8 cellular contexts compared by ENCODE assay signal in the genomic region with DNA sequence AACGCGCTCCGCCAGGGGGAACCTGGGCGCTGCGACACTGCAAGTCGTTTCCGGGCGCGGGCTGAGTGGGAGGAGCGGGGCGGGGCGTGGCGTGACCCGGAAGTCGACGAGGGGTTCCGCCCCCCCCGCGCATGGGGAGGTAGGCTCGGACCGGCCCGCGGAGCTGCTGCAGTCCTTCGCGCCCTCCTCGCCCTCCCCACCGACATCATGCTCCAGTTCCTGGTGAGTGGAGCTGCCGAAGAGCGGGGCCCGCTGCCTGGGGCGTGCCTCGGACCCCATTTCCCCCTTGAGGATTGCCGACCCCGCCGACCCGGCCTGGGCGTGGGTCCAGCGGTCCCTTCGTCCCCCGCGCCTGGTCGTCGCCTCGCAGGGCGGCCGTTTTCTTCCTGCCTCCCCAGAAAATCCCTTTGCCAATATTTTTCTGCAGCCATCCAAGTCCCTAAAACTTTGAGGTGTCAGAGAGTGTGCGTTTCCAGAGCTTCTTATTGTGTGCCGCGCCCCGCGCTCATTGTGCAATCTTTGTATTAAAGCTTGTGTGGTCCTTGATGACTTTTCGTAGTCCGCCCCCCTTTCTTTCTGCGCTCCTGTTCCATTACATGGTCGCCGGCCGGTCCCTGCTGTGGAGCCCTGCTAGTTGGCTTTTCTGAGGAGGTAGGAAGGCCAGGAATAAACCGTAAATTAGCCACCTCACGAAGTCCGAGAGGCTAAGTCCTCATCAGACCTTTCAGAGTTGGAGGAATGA. TPM values are rescaled to one million over a fixed set of nuclear protein-coding genes. Genes with fewer than 3 reads are reported as not detected.
DNase-seq lines count a peak whose midpoint lies in the region; ATAC-seq and TF ChIP-seq lines count a peak whose summit lies in the region.

A gene (plus strand): TSS at position 142 of the 742 bp plus-strand sequence.

- DNase-seq in GF-D8 (lab: John Stamatoyannopoulos, UW) (peak; percentile 87), HAP-1 (ENCODE audit: low spot score in 2 of 2) (peak; percentile 83 to 98), MG63 (peak; percentile 89), SIG-M5 (lab: John Stamatoyannopoulos, UW) (peak; percentile 31), activated gamma-delta T cell (lab: John Stamatoyannopoulos, UW) (peak; percentile 92), fibroblast of the conjunctiva (ENCODE audit: low read depth) (peak; percentile 93)
- peak; percentile 95 to 96 for DNase-seq in stimulated activated naive CD8-positive, alpha-beta T cell treated with anti-CD3 and anti-CD28 coated beads, Interleukin-15, amount 100 ng/mL, for 72 hours

- H4K20me1 ChIP-seq in neural cell (ENCODE audit: insufficient read depth): no peaks in the 10 kb centered on the region

- peaks cover 43% of the 10 kb centered on the region for H3K4me1 Mint-ChIP-seq in stimulated activated naive CD8-positive, alpha-beta T cell treated with anti-CD3 and anti-CD28 coated beads, Interleukin-15, amount 100 ng/mL, for 72 hours

- peaks cover 47% of the 10 kb centered on the region for H3K79me2 ChIP-seq in neural cell (replicated peaks; ENCODE audit: insufficient read depth, low read length)

- H3K9me3 ChIP-seq in HAP-1: no peaks in the 10 kb centered on the region
- no peaks in the 10 kb centered on the region for H3K9me3 ChIP-seq in MG63
- H3K9me3 ChIP-seq in neural cell (ENCODE audit: low read length): no peaks in the 10 kb centered on the region

- no peak for TF ChIP-seq CTCF in neural cell (IDR thresholded peaks at IDR 0.05; ENCODE audit: poor library complexity, severe bottlenecking)

- no peaks in the 10 kb centered on the region for H3F3A ChIP-seq in neural cell (ENCODE audit: insufficient read depth, low read length, poor library complexity, severe bottlenecking)

- peak within 1 kb of the TSS; percentile 87 for H3K4me3 ChIP-seq in HAP-1
- peak within 1 kb of the TSS; percentile 91 for H3K4me3 ChIP-seq in MG63
- peak within 1 kb of the TSS; percentile 99 for H3K4me3 ChIP-seq in neural cell (ENCODE audit: low read length)

- in situ Hi-C loops in HAP-1 (cut with MboI; ENCODE audit: low sequenced_read_pairs): loop anchor here (25.0 kb wide), 1 partner anchor 300 kb away; no protein-coding TSS in a partner anchor

- TF ChIP-seq RAD21 in neural cell (conservative IDR thresholded peaks at IDR 0.05): peak; percentile 75

- peak within 1 kb of the TSS; percentile 99 for H2AFZ ChIP-seq in neural cell (ENCODE audit: low read depth, low read length)

- H3K27me3 Mint-ChIP-seq in stimulated activated naive CD8-positive, alpha-beta T cell treated with anti-CD3 and anti-CD28 coated beads, Interleukin-15, amount 100 ng/mL, for 72 hours: no peaks in the 10 kb centered on the region

- peak within 1 kb of the TSS; percentile 75 for H3K27ac ChIP-seq in neural cell (ENCODE audit: low read length)

- H3K27ac Mint-ChIP-seq in stimulated activated naive CD8-positive, alpha-beta T cell treated with anti-CD3 and anti-CD28 coated beads, Interleukin-15, amount 100 ng/mL, for 72 hours: peak within 1 kb of the TSS; percentile 98

- H3K9me2 ChIP-seq in neural cell (ENCODE audit: insufficient read depth, low read length): no peaks in the 10 kb centered on the region

- H3K36me3 ChIP-seq in HAP-1 (replicated peaks) (no peaks in the 10 kb centered on the region), MG63 (no peaks in the 10 kb centered on the region), neural cell (ENCODE audit: insufficient read depth, low read length) (no peaks in the 10 kb centered on the region)

- no peaks in the 10 kb centered on the region for H3K9me3 Mint-ChIP-seq in stimulated activated naive CD8-positive, alpha-beta T cell treated with anti-CD3 and anti-CD28 coated beads, Interleukin-15, amount 100 ng/mL, for 72 hours

- H3K9ac ChIP-seq in neural cell (ENCODE audit: low read length): peak within 1 kb of the TSS; percentile 88

- peak within 1 kb of the TSS; percentile 87 to 95 for H3K4me3 Mint-ChIP-seq in stimulated activated naive CD8-positive, alpha-beta T cell treated with anti-CD3 and anti-CD28 coated beads, Interleukin-15, amount 100 ng/mL, for 72 hours

- H3K27me3 ChIP-seq in HAP-1 (ENCODE audit: low read depth): no peaks in the 10 kb centered on the region
- H3K27me3 ChIP-seq in MG63: no peaks in the 10 kb centered on the region
- no peaks in the 10 kb centered on the region for H3K27me3 ChIP-seq in neural cell (ENCODE audit: insufficient read depth, low read depth, low read length)

- H3K4me2 ChIP-seq in neural cell (ENCODE audit: low read length): peak within 1 kb of the TSS; percentile 80

- TF ChIP-seq EP300 in neural cell (conservative IDR thresholded peaks at IDR 0.05; ENCODE audit: poor library complexity, severe bottlenecking): peak; percentile 42

- ATAC-seq in stimulated activated naive CD8-positive, alpha-beta T cell treated with anti-CD3 and anti-CD28 coated beads, Interleukin-15, amount 100 ng/mL, for 72 hours: peak; percentile 91

- peaks cover 11% of the 10 kb centered on the region; the same call in 1 of the 2 replicates for H3K4me1 ChIP-seq in HAP-1

TF ChIP-seq in neural cell, 6 proteins besides CTCF, POLR2A, EP300 and RAD21:
- TF ChIP-seq MXI1 (conservative IDR thresholded peaks at IDR 0.05; ENCODE audit: poor library complexity, severe bottlenecking) (peak; percentile 91), SMC3 (conservative IDR thresholded peaks at IDR 0.05; ENCODE audit: poor library complexity) (peak; percentile 29), EZH2 (IDR thresholded peaks at IDR 0.05; ENCODE audit: borderline replicate concordance, insufficient read depth, low read length, poor library complexity, severe bottlenecking) (no peak), TAF1 (IDR thresholded peaks at IDR 0.05; ENCODE audit: low read depth) (peak; percentile 75), POLR2AphosphoS5 (IDR thresholded peaks at IDR 0.05) (peak; percentile 91)
- TF ChIP-seq, protein P1, sequence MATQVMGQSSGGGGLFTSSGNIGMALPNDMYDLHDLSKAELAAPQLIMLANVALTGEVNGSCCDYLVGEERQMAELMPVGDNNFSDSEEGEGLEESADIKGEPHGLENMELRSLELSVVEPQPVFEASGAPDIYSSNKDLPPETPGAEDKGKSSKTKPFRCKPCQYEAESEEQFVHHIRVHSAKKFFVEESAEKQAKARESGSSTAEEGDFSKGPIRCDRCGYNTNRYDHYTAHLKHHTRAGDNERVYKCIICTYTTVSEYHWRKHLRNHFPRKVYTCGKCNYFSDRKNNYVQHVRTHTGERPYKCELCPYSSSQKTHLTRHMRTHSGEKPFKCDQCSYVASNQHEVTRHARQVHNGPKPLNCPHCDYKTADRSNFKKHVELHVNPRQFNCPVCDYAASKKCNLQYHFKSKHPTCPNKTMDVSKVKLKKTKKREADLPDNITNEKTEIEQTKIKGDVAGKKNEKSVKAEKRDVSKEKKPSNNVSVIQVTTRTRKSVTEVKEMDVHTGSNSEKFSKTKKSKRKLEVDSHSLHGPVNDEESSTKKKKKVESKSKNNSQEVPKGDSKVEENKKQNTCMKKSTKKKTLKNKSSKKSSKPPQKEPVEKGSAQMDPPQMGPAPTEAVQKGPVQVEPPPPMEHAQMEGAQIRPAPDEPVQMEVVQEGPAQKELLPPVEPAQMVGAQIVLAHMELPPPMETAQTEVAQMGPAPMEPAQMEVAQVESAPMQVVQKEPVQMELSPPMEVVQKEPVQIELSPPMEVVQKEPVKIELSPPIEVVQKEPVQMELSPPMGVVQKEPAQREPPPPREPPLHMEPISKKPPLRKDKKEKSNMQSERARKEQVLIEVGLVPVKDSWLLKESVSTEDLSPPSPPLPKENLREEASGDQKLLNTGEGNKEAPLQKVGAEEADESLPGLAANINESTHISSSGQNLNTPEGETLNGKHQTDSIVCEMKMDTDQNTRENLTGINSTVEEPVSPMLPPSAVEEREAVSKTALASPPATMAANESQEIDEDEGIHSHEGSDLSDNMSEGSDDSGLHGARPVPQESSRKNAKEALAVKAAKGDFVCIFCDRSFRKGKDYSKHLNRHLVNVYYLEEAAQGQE (IDR thresholded peaks at IDR 0.05; ENCODE audit: borderline replicate concordance): peak; percentile 11
TF ChIP-seq in neural cell: peak in this region for 5.

RNA-seq across cellular contexts. Expression of the gene that starts here (rescaled TPM):
- 15.0 TPM in 2 replicates for total RNA-seq in MG63 (2014; rRNA removed; shearing (Covaris generic); ENCODE audit: low replicate concordance)
- polyA plus RNA-seq in neural cell: 65.5 and 81.6 TPM in 2 replicates
- polyA minus RNA-seq in neural cell: 38.5 and 54.1 TPM in 2 replicates

Comparison
In these comparisons a context has a peak if more than half of its experiments do, and no peak if none do; other contexts are left out.
1. Peak in every context shown above with its lines: DNase-seq, ATAC-seq, H3K4me3 ChIP-seq and H3K27ac ChIP-seq.
2. DNase-seq: peak in every context shown above with its lines; median percentile 96 in stimulated activated naive CD8-positive, alpha-beta T cell treated with anti-CD3 and anti-CD28 coated beads, Interleukin-15, amount 100 ng/mL, for 72 hours; 93 in fibroblast of the conjunctiva; 92 in activated gamma-delta T cell; 90 in HAP-1; 89 in MG63; 87 in GF-D8; 31 in SIG-M5.